ENCODE assay signal across 7 cellular contexts in the genomic region with DNA sequence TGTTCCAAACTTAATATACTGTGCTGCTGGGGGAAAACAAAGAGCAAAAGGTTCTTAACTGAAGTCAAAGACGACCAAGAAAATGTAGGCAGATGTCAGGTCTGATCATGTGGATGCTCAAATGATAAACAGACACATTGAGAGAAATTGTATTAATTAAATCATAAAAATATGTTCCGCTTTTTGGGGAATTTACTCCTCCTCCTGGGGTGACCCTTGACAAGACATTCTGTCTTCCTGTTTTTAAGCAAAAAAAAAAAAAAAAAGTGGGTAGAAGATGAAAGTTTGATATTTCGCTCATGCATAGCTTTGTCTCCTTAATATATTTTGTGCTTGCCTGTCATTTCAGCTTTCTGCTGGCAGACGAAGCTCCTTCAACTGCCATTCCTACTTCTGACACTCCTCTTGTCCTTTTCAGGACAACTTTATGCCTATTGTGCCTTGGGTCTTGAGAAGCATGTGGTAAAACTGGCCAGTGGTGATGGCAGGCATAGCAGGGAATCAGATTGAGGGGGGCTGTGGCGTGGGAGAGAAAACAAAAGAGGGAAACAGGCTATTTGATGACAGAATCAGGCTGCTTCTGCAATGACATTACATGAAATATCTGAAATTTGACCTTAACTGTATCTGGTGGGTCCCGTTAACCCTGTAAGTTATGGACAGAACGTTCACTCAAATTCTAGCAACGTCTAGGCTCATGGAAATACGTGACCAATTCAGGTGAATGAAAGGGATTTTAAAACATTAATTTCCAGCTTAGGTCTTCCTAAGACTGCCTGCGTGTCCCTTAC. TPM values are rescaled to one million over a fixed set of nuclear protein-coding genes. Genes with fewer than 3 reads are reported as not detected.
A peak's percentile ranks its signal among the peaks of the same experiment; 100 is the strongest.
DNase-seq lines count a peak whose midpoint lies in the region; ATAC-seq, FAIRE-seq and TF ChIP-seq lines count a peak whose summit lies in the region.
"Not testable (repeated sequence)": the region's sequence is repeated elsewhere in the genome, so short reads cannot be mapped to it uniquely, and the experiment has no call there.

No MANE protein-coding gene starts in this region.

- peak overlapping the region; percentile 63 for H3K4me3 ChIP-seq in GM12864 (ENCODE audit: low read depth, low read length)
- H3K4me3 ChIP-seq in K562 = not testable (repeated sequence)
- H3K4me3 ChIP-seq in left ventricle myocardium inferior = peak overlapping the region; percentile 92
- H3K4me3 ChIP-seq in skin epidermis = peak overlapping the region in 3 of 7 experiments; percentile 77 to 84 (median 80)

- H3K36me3 Mint-ChIP-seq in activated CD4-positive, alpha-beta T cell treated with anti-CD3 and anti-CD28 coated beads for 36 hours (ENCODE audit: low read depth); naive thymus-derived CD8-positive, alpha-beta T cell: not testable (repeated sequence)

- not testable (repeated sequence) for H4K20me1 ChIP-seq in K562 (replicated peaks; ENCODE audit: control insufficient read depth, insufficient read depth, low read length)

- peaks cover 13 to 17% of the 10 kb centered on the region in 2 experiments for H3K4me1 ChIP-seq in K562 (replicated peaks in 1 of 2; ENCODE audit: control insufficient read depth in 2 of 2, insufficient read depth in 2 of 2, low read length in 2 of 2)
- peaks cover 37% of the 10 kb centered on the region for H3K4me1 ChIP-seq in left ventricle myocardium inferior

- not testable (repeated sequence) for TF ChIP-seq CTCF in GM12864 (IDR thresholded peaks at IDR 0.05; ENCODE audit: low read depth, low read length, missing control alignments); K562 (IDR thresholded peaks at IDR 0.05 in 2 of 3, conservative IDR thresholded peaks at IDR 0.05 in 1 of 3; ENCODE audit: insufficient read depth in 2 of 3, low read depth in 1 of 3, low read length in 3 of 3); left ventricle myocardium inferior (IDR thresholded peaks at IDR 0.05; ENCODE audit: borderline replicate concordance)

- not testable (repeated sequence) for ATAC-seq in activated CD4-positive, alpha-beta T cell treated with anti-CD3 and anti-CD28 coated beads for 36 hours; K562; naive thymus-derived CD8-positive, alpha-beta T cell

- intact Hi-C loops in activated CD4-positive, alpha-beta T cell treated with anti-CD3 and anti-CD28 coated beads for 36 hours (cut with DNase I, micrococcal nuclease) = loop anchor here (5.0 to 10.0 kb wide), 5 partner anchors 59 to 488 kb away; no protein-coding TSS in a partner anchor
- intact Hi-C loops in K562 (cut with micrococcal nuclease); left ventricle myocardium inferior (cut with micrococcal nuclease): not testable (repeated sequence)

- H2AFZ ChIP-seq in K562 (ENCODE audit: low read depth, low read length) = peak overlapping the region; percentile 94

- not testable (repeated sequence) for TF ChIP-seq POLR2A in K562 (conservative IDR thresholded peaks at IDR 0.05)

- 42% methylated on average over 9 of the region's 10 CpGs for WGBS in K562 (ENCODE audit: insufficient coverage, low coverage, missing lambda C conversion rate)

- not testable (repeated sequence) for TF ChIP-seq RAD21 in K562 (CRISPR knock-in tag; conservative IDR thresholded peaks at IDR 0.05 in 1 of 2, IDR thresholded peaks at IDR 0.05 in 1 of 2)

- POLR2A ChIA-PET in activated CD4-positive, alpha-beta T cell treated with anti-CD3 and anti-CD28 coated beads for 36 hours (lab: Charles Lee) = interaction anchor here (0.6 kb wide), 1 partner anchor 9 kb away, joined by 5 read pairs; no protein-coding TSS in a partner anchor
- POLR2A ChIA-PET in K562 (lab: Yijun Ruan, JAX) = interaction anchor here (0.6 kb wide), 1 partner anchor 11 kb away, joined by 3 read pairs; no protein-coding TSS in a partner anchor
- POLR2A ChIA-PET in naive thymus-derived CD8-positive, alpha-beta T cell (lab: Charles Lee) = not testable (repeated sequence)

- H3K27ac ChIP-seq in K562 (ENCODE audit: extremely low read depth, low read depth, low read length) = not testable (repeated sequence)
- H3K27ac ChIP-seq in left ventricle myocardium inferior (replicated peaks) (peak overlapping the region; percentile 72), skin epidermis (peak overlapping the region in 14 of 21 experiments; percentile 20 to 86 (median 72))

- TF ChIP-seq EP300 in K562 (IDR thresholded peaks at IDR 0.05; ENCODE audit: low read length) = not testable (repeated sequence)

- FAIRE-seq in K562 (lab: Jason Lieb, UNC) = peak; percentile 54

- peak overlapping the region; percentile 80; the same call in 1 of the 2 replicates for H3K4me2 ChIP-seq in K562 (ENCODE audit: insufficient read depth, low read length)

- not testable (repeated sequence) for H3K9me3 ChIP-seq in K562 (replicated peaks; ENCODE audit: control insufficient read depth, insufficient read depth, low read depth, low read length); left ventricle myocardium inferior (replicated peaks)

- H3K79me2 ChIP-seq in K562 (ENCODE audit: control insufficient read depth, insufficient read depth, low read length) = peaks cover 21% of the 10 kb centered on the region

- H3K9ac ChIP-seq in K562 (ENCODE audit: insufficient read depth in 1 of 2, low read depth in 2 of 2, low read length in 2 of 2) = peak overlapping the region in 1 of 2 experiments; percentile 53; a peak in 2 of 4 replicates

- H3K9me3 Mint-ChIP-seq in activated CD4-positive, alpha-beta T cell treated with anti-CD3 and anti-CD28 coated beads for 36 hours (ENCODE audit: low read depth); naive thymus-derived CD8-positive, alpha-beta T cell: not testable (repeated sequence)

- not testable (repeated sequence) for H3K9me1 ChIP-seq in K562 (ENCODE audit: control insufficient read depth, insufficient read depth, low read length)

- in situ Hi-C loops in K562 (cut with MboI) = not testable (repeated sequence)

- not testable (repeated sequence) for H3K36me3 ChIP-seq in K562 (ENCODE audit: control insufficient read depth, insufficient read depth, low read length); left ventricle myocardium inferior

- CTCF ChIA-PET in activated CD4-positive, alpha-beta T cell treated with anti-CD3 and anti-CD28 coated beads for 36 hours (lab: Charles Lee) = interaction anchor here (1.1 kb wide), 1 partner anchor 19 kb away, joined by 3 read pairs; no protein-coding TSS in a partner anchor
- CTCF ChIA-PET in K562 (lab: Yijun Ruan, JAX; ENCODE audit: low intra/inter-chr PET ratio) = not testable (repeated sequence)

- H3K27me3 Mint-ChIP-seq in activated CD4-positive, alpha-beta T cell treated with anti-CD3 and anti-CD28 coated beads for 36 hours; naive thymus-derived CD8-positive, alpha-beta T cell: not testable (repeated sequence)

- not testable (repeated sequence) for BruUV-seq in K562 (replicated peaks; lab: Mats Ljungman, UMichigan)

- H3K27ac Mint-ChIP-seq in activated CD4-positive, alpha-beta T cell treated with anti-CD3 and anti-CD28 coated beads for 36 hours = peak overlapping the region; percentile 64
- H3K27ac Mint-ChIP-seq in naive thymus-derived CD8-positive, alpha-beta T cell = peak overlapping the region; percentile 10 to 86 (median 64)

- peak overlapping the region; percentile 70 for H3K4me3 Mint-ChIP-seq in activated CD4-positive, alpha-beta T cell treated with anti-CD3 and anti-CD28 coated beads for 36 hours
- H3K4me3 Mint-ChIP-seq in naive thymus-derived CD8-positive, alpha-beta T cell = peak overlapping the region; percentile 80 to 96 (median 88)

- not testable (repeated sequence) for H3K27me3 ChIP-seq in K562 (ENCODE audit: control insufficient read depth in 2 of 2, insufficient read depth in 2 of 2, low read length in 2 of 2)
- peaks cover 11% of the 10 kb centered on the region for H3K27me3 ChIP-seq in left ventricle myocardium inferior (ENCODE audit: low read depth)

- H3K4me1 Mint-ChIP-seq in activated CD4-positive, alpha-beta T cell treated with anti-CD3 and anti-CD28 coated beads for 36 hours = peaks cover 33% of the 10 kb centered on the region
- H3K4me1 Mint-ChIP-seq in naive thymus-derived CD8-positive, alpha-beta T cell = peaks cover 18 to 53% (median 35%) of the 10 kb centered on the region in 4 donors

- not testable (repeated sequence) for DNase-seq in GM12864 (ENCODE audit: low read depth); activated CD4-positive, alpha-beta T cell treated with anti-CD3 and anti-CD28 coated beads for 36 hours; K562 (ENCODE audit: extremely low read depth in 1 of 4, low spot score in 3 of 4); left ventricle myocardium inferior; naive thymus-derived CD8-positive, alpha-beta T cell
- peak; percentile 23 for DNase-seq in NOMO-1 treated with DMSO at 0.1 percent for 48 hours (lab: John Stamatoyannopoulos, UW; ENCODE audit: unreplicated experiment)

RNA-seq across cellular contexts. Expression of a gene that starts 1.3 kb away (rescaled TPM):
- total RNA-seq in activated CD4-positive, alpha-beta T cell treated with anti-CD3 and anti-CD28 coated beads for 36 hours = 1 to 10 TPM; 8.6 to 9.2 TPM
- total RNA-seq in K562 (2011; cell fraction: chromatin; rRNA removed; ENCODE audit: low replicate concordance) = 2.6 and 7.4 TPM in 2 replicates
- total RNA-seq in K562 (2011; cell fraction: nucleolus; rRNA removed) = 1.0 and 1.2 TPM in 2 replicates
- 2.6 and 3.5 TPM in 2 replicates for total RNA-seq in K562 (2011; cell fraction: nucleoplasm; rRNA removed)
- 3.4 and 3.7 TPM in 2 replicates for total RNA-seq in K562 (2014; rRNA removed)
- total RNA-seq in K562 (2014; rRNA removed; fragmentation: Illumina TruSeq; extraction: Trizol) = 7.5 and 9.0 TPM in 2 replicates
- 6.0 and 6.8 TPM in 2 replicates for total RNA-seq in K562 (2015; rRNA removed; fragmentation: Illumina TruSeq; extraction: Trizol)
- total RNA-seq in K562 (2021) = 7.3 and 7.6 TPM in 2 replicates
- polyA plus RNA-seq in K562 (2011; rRNA removed) = 2.9 and 4.0 TPM in 2 replicates
- 0.78 and 2.3 TPM in 2 replicates for polyA plus RNA-seq in K562 (2011; cell fraction: cytosol; rRNA removed)
- polyA plus RNA-seq in K562 (2011; cell fraction: nucleus; rRNA removed) = 2.1 and 3.6 TPM in 2 replicates
- polyA plus RNA-seq in K562 (2012) = 3.2 and 4.5 TPM in 2 replicates
- polyA plus RNA-seq in K562 (2014; fragmentation: Illumina TruSeq; extraction: Trizol) = 5.9 and 6.3 TPM in 2 replicates
- polyA plus RNA-seq in K562 (2014; fragmentation: Nextera tagmentation; extraction: Ambion mirVana) = 1 to 10 TPM; 1.4 TPM
- polyA plus RNA-seq in K562 (2014; rRNA removed) = 3.4 and 3.6 TPM in 2 replicates
- 5.3 and 9.2 TPM in 2 replicates for polyA minus RNA-seq in K562 (2011; rRNA and poly(A)+ RNA removed)
- 2.2 and 2.8 TPM in 2 replicates for polyA minus RNA-seq in K562 (2011; cell fraction: cytosol; rRNA and poly(A)+ RNA removed)
- 0.94 and 2.8 TPM in 2 replicates for polyA minus RNA-seq in K562 (2011; cell fraction: nucleus; rRNA and poly(A)+ RNA removed)
- total RNA-seq in left ventricle myocardium inferior = 3.8 TPM
- 1 to 10 TPM; 8.5 to 8.8 TPM for total RNA-seq in naive thymus-derived CD8-positive, alpha-beta T cell
- polyA plus RNA-seq in naive thymus-derived CD8-positive, alpha-beta T cell = under 1 TPM; 0.19 to 0.77 (median 0.29) TPM
